ENCODE assay signal across 6 cellular contexts in genomic region chr17:4944163-4944553, GRCh38. TPM values are rescaled to one million over a fixed set of nuclear protein-coding genes. Genes with fewer than 3 reads are reported as not detected.
DNase-seq lines count a peak whose midpoint lies in the region; ATAC-seq and TF ChIP-seq lines count a peak whose summit lies in the region.

No MANE protein-coding gene starts in this region.

- H3K4me1 Mint-ChIP-seq in stimulated activated memory B cell treated with anti-CD40 and anti-IgM and Interleukin-4, amounts not matched to agents 10 μg/mL and 1 μg/mL and 100 μg/mL, for 72 hours: peaks cover 69% of the 10 kb centered on the region

- H3K4me3 ChIP-seq in ascending aorta (no peak overlapping the region), SJCRH30 (no peak overlapping the region)

- no peaks in the 10 kb centered on the region for H3K9me3 Mint-ChIP-seq in stimulated activated memory B cell treated with anti-CD40 and anti-IgM and Interleukin-4, amounts not matched to agents 10 μg/mL and 1 μg/mL and 100 μg/mL, for 72 hours

- H3K4me1 ChIP-seq in ascending aorta (peaks cover 20 to 37% of the 10 kb centered on the region in 2 donors), SJCRH30 (peaks cover 12% of the 10 kb centered on the region)

- no peak for ATAC-seq in stimulated activated memory B cell treated with anti-CD40 and anti-IgM and Interleukin-4, amounts not matched to agents 10 μg/mL and 1 μg/mL and 100 μg/mL, for 72 hours

- H3K9me3 ChIP-seq in ascending aorta: no peaks in the 10 kb centered on the region
- H3K9me3 ChIP-seq in SJCRH30 (replicated peaks): no peaks in the 10 kb centered on the region

- H3K27ac ChIP-seq in ascending aorta: peak overlapping the region; percentile 93 to 97
- no peak overlapping the region for H3K27ac ChIP-seq in SJCRH30

- DNase-seq in DMS 273 (lab: John Stamatoyannopoulos, UW; ENCODE audit: unreplicated experiment): peak; percentile 32
- DNase-seq in DMS 273 treated with DMSO at 0.1 percent for 48 hours (lab: John Stamatoyannopoulos, UW): no peak
- no peak for DNase-seq in ascending aorta (ENCODE audit: low spot score in 2 of 2)
- no peak for DNase-seq in SJCRH30
- DNase-seq in KG1 (lab: John Stamatoyannopoulos, UW): no peak

- H3K36me3 ChIP-seq in ascending aorta (peaks cover 32 to 49% of the 10 kb centered on the region in 2 donors), SJCRH30 (peaks cover 40% of the 10 kb centered on the region)

- peaks cover 66% of the 10 kb centered on the region for H3K36me3 Mint-ChIP-seq in stimulated activated memory B cell treated with anti-CD40 and anti-IgM and Interleukin-4, amounts not matched to agents 10 μg/mL and 1 μg/mL and 100 μg/mL, for 72 hours

- H3K27me3 Mint-ChIP-seq in stimulated activated memory B cell treated with anti-CD40 and anti-IgM and Interleukin-4, amounts not matched to agents 10 μg/mL and 1 μg/mL and 100 μg/mL, for 72 hours: no peaks in the 10 kb centered on the region

- TF ChIP-seq CTCF in ascending aorta (IDR thresholded peaks at IDR 0.05): no peak

- H3K27ac Mint-ChIP-seq in stimulated activated memory B cell treated with anti-CD40 and anti-IgM and Interleukin-4, amounts not matched to agents 10 μg/mL and 1 μg/mL and 100 μg/mL, for 72 hours: peak overlapping the region; percentile 92

- peak overlapping the region; percentile 95 for H3K4me3 Mint-ChIP-seq in stimulated activated memory B cell treated with anti-CD40 and anti-IgM and Interleukin-4, amounts not matched to agents 10 μg/mL and 1 μg/mL and 100 μg/mL, for 72 hours

- intact Hi-C loops in ascending aorta (cut with DNase I): loop anchor here (5.0 kb wide), 1 partner anchor 43 kb away; the partner anchor contains the start of gene CAMTA2

- H3K27me3 ChIP-seq in ascending aorta (no peaks in the 10 kb centered on the region), SJCRH30 (no peaks in the 10 kb centered on the region)

RNA-seq across cellular contexts. Expression of gene RNF167, which starts 4.1 kb away (rescaled TPM):
- 164 TPM for total RNA-seq in ascending aorta
- 35.7 and 38.7 TPM in 2 replicates for total RNA-seq in SJCRH30 (2014; rRNA removed; shearing (Covaris generic))

RNA-seq across cellular contexts. Expression of gene PFN1, which starts 4.2 kb away (rescaled TPM):
- total RNA-seq in ascending aorta: 1,046 TPM
- total RNA-seq in SJCRH30 (2014; rRNA removed; shearing (Covaris generic)): 1,061 and 1,115 TPM in 2 replicates

RNA-seq across cellular contexts. Expression of gene SLC25A11, which starts 4.3 kb away (rescaled TPM):
- 56.2 TPM for total RNA-seq in ascending aorta
- total RNA-seq in SJCRH30 (2014; rRNA removed; shearing (Covaris generic)): 43.9 and 45.3 TPM in 2 replicates

RNA-seq across cellular contexts. Expression of gene ENO3, which starts 6.8 kb away (rescaled TPM):
- total RNA-seq in ascending aorta: not detected
- 124 and 129 TPM in 2 replicates for total RNA-seq in SJCRH30 (2014; rRNA removed; shearing (Covaris generic))

RNA-seq across cellular contexts. Expression of gene GP1BA, which starts 12.1 kb away (rescaled TPM):
- total RNA-seq in ascending aorta: not detected
- total RNA-seq in SJCRH30 (2014; rRNA removed; shearing (Covaris generic)): not detected in 2 replicates
